In the genomic region with DNA sequence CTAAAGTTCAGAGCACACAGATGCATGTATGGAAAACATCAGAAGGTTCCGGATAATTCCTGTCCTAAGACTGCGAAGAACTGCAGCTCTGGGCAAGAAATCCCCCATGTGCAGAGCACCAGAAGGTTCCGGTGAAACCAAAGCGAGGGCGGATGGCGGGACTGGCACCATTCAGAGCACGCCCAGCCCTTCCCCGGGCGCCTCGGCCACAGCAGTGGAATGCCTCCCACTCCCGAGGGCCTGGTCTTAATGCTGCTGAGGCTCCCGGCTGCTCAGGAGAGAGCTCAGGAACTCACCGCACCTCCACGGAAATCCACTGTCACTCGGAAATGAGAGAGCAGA, we compare ENCODE assay signal across 1 cellular context.
TF ChIP-seq lines count a peak whose summit lies in the region.

No MANE protein-coding gene starts in this region.

TF ChIP-seq in GM23338, 12 proteins besides CTCF, POLR2A, EP300 and RAD21 (continued from another document):
- TF ChIP-seq REST (IDR thresholded peaks at IDR 0.05; ENCODE audit: unreplicated experiment): no peak
- no peak for TF ChIP-seq POLR2AphosphoS5 (IDR thresholded peaks at IDR 0.05; ENCODE audit: low read depth)
- no peak for TF ChIP-seq EZH2phosphoT487 (IDR thresholded peaks at IDR 0.05; ENCODE audit: unreplicated experiment)
- TF ChIP-seq NANOG (IDR thresholded peaks at IDR 0.05; ENCODE audit: borderline replicate concordance): no peak
- no peak for TF ChIP-seq STAT1 (IDR thresholded peaks at IDR 0.05; ENCODE audit: unreplicated experiment)
- TF ChIP-seq CREB1 (CRISPR knock-in tag; IDR thresholded peaks at IDR 0.05; ENCODE audit: low read depth): no peak
- no peak for TF ChIP-seq ZNF331 (CRISPR knock-in tag; IDR thresholded peaks at IDR 0.05; ENCODE audit: low read depth)
- no peak for TF ChIP-seq JUNB (IDR thresholded peaks at IDR 0.05; ENCODE audit: unreplicated experiment)
- no peak for TF ChIP-seq ZNF462 (CRISPR knock-in tag; IDR thresholded peaks at IDR 0.05)
- TF ChIP-seq ZNF114 (CRISPR knock-in tag; IDR thresholded peaks at IDR 0.05): no peak
